Comparison of ENCODE assay signal across 10 cellular contexts in the genomic region with DNA sequence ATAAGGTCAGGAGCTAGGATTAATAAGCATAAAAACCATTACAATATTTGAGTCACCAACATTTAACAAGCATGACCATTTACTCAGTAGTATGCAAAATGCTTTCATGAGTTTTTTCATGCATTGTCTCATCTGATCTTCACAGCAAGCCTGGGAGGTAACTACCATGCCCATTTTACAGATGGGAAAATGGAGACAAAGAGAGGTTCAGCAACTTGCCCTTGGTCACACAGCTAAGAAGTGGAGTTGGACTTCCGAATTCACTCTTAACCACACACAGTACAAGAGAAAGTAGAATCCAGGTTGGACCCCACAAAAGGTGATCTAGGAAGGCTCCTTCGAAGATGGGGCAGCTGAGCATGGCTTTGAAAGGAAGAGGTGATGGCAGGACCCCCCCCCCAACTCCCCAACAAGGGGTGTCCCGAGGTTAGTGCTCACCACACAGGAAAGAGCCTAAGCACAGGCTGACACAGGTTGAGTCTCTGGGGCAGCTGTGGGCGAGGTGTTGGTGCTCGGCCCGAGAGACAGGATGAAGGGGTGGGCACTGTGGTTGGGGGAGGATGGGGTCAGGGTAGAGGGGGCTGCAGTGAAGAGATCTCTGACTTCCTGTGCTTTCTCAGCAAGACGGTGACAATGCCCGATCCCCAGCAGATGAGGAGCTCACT.
DNase-seq lines count a peak whose midpoint lies in the region; ATAC-seq and TF ChIP-seq lines count a peak whose summit lies in the region.
"Had no signal": no experiment of that assay in that cellular context is flagged by ENCODE, and none has a peak within 500 bp of the region (broad histone marks: within the 10 kb centered on the region; RNA-seq: fewer than 3 reads in every experiment).

No MANE protein-coding gene starts in this region.

- H3K36me3 Mint-ChIP-seq in natural killer cell treated with Interleukin-12 subunit alpha and Interleukin-12 subunit beta and Interleukin-15 and Interleukin-18, amount 100 ng/mL, for 72 hours, result peaks cover 5% of the 10 kb centered on the region

- no peaks in the 10 kb centered on the region for H3K9me3 ChIP-seq in BLaER1 treated with 17β-estradiol and CSF1 and Interleukin-3, amounts not matched to agents 10 nM and 100 nM (replicated peaks in 1 of 11)
- H3K9me3 ChIP-seq in A673 (ENCODE audit: low read depth, low read length, poor library complexity, severe bottlenecking) (no peaks in the 10 kb centered on the region), WERI-Rb-1 (ENCODE audit: severe bottlenecking) (no peaks in the 10 kb centered on the region)
- H3K9me3 ChIP-seq: esophagus squamous epithelium had no signal

- peak overlapping the region in 9 of 11 experiments; percentile 27 to 96 (median 90); a peak in 12 of 22 replicates for H3K27ac ChIP-seq in BLaER1 treated with 17β-estradiol and CSF1 and Interleukin-3, amounts not matched to agents 10 nM and 100 nM
- H3K27ac ChIP-seq in A673 (ENCODE audit: low read depth, low read length, poor library complexity, severe bottlenecking) (no peak overlapping the region), WERI-Rb-1 (no peak overlapping the region)

- H3K4me1 Mint-ChIP-seq in natural killer cell treated with Interleukin-12 subunit alpha and Interleukin-12 subunit beta and Interleukin-15 and Interleukin-18, amount 100 ng/mL, for 72 hours (ENCODE audit: low read depth in 2 of 2), result peaks cover 95 to 97% of the 10 kb centered on the region in 2 donors

- peaks cover 0 to 49% (median 0%) of the 10 kb centered on the region in 11 experiments; a peak in 6 of 22 replicates for H3K36me3 ChIP-seq in BLaER1 treated with 17β-estradiol and CSF1 and Interleukin-3, amounts not matched to agents 10 nM and 100 nM
- H3K36me3 ChIP-seq in A673 (ENCODE audit: insufficient read depth, low read length, poor library complexity, severe bottlenecking), result peaks cover 60% of the 10 kb centered on the region
- peaks cover 12% of the 10 kb centered on the region for H3K36me3 ChIP-seq in WERI-Rb-1
- H3K36me3 ChIP-seq: esophagus squamous epithelium had no signal

- H3K9ac ChIP-seq in BLaER1 treated with 17β-estradiol and CSF1 and Interleukin-3, amounts not matched to agents 10 nM and 100 nM, result peak overlapping the region in 3 of 11 experiments; percentile 1 to 81 (median 11); a peak in 6 of 22 replicates

- no peaks in the 10 kb centered on the region for H3K9me3 Mint-ChIP-seq in natural killer cell treated with Interleukin-12 subunit alpha and Interleukin-12 subunit beta and Interleukin-15 and Interleukin-18, amount 100 ng/mL, for 72 hours

- intact Hi-C loops in A673 (cut with micrococcal nuclease; ENCODE audit: unreplicated experiment), result no loop called here

- peak overlapping the region in 3 of 10 experiments; percentile 20 to 23 (median 21); a peak in 3 of 20 replicates for H3K4me3 ChIP-seq in BLaER1 treated with 17β-estradiol and CSF1 and Interleukin-3, amounts not matched to agents 10 nM and 100 nM
- H3K4me3 ChIP-seq in A673 (ENCODE audit: low read depth, low read length, poor library complexity, severe bottlenecking) (no peak overlapping the region), WERI-Rb-1 (ENCODE audit: low read depth, low read length) (no peak overlapping the region)
- H3K4me3 ChIP-seq: esophagus squamous epithelium had no signal

- DNase-seq in KG1 (lab: John Stamatoyannopoulos, UW), result peak; percentile 79
- DNase-seq in activated effector memory CD4-positive, alpha-beta T cell treated with Interleukin-2 at 50 U/mL for 16 hours, result peak; percentile 40
- peak; percentile 90 for DNase-seq in natural killer cell treated with Interleukin-12 subunit alpha and Interleukin-12 subunit beta and Interleukin-15 and Interleukin-18, amount 100 ng/mL, for 72 hours (ENCODE audit: low spot score)
- no peak for DNase-seq in NCI-H128 (lab: John Stamatoyannopoulos, UW; ENCODE audit: unreplicated experiment)
- DNase-seq in A673 (ENCODE audit: low spot score), result no peak
- no peak for DNase-seq in WERI-Rb-1
- DNase-seq: esophagus squamous epithelium, NCI-H69 had no signal

- H3K27me3 Mint-ChIP-seq in natural killer cell treated with Interleukin-12 subunit alpha and Interleukin-12 subunit beta and Interleukin-15 and Interleukin-18, amount 100 ng/mL, for 72 hours, result no peaks in the 10 kb centered on the region

- peaks cover 0 to 100% (median 0%) of the 10 kb centered on the region in 11 experiments; a peak in 6 of 22 replicates for H4K20me1 ChIP-seq in BLaER1 treated with 17β-estradiol and CSF1 and Interleukin-3, amounts not matched to agents 10 nM and 100 nM

- POLR2A ChIA-PET in A673 (lab: Charles Lee; ENCODE audit: low non-redundant PET), result no interaction called here

- CTCF ChIA-PET in A673 (lab: Charles Lee), result no interaction called here

- ATAC-seq in natural killer cell treated with Interleukin-12 subunit alpha and Interleukin-12 subunit beta and Interleukin-15 and Interleukin-18, amount 100 ng/mL, for 72 hours, result peak; percentile 67 to 76
- no peak for ATAC-seq in HG03432 (IDR thresholded peaks at IDR 0.05; ENCODE audit: unreplicated experiment)

- peak overlapping the region; percentile 89 for H3K4me3 Mint-ChIP-seq in natural killer cell treated with Interleukin-12 subunit alpha and Interleukin-12 subunit beta and Interleukin-15 and Interleukin-18, amount 100 ng/mL, for 72 hours

- no peaks in the 10 kb centered on the region for H3K27me3 ChIP-seq in BLaER1 treated with 17β-estradiol and CSF1 and Interleukin-3, amounts not matched to agents 10 nM and 100 nM
- H3K27me3 ChIP-seq in A673 (replicated peaks; ENCODE audit: insufficient read depth, low read depth, low read length, poor library complexity), result no peaks in the 10 kb centered on the region
- H3K27me3 ChIP-seq in WERI-Rb-1 (ENCODE audit: insufficient read depth, low read depth, severe bottlenecking), result no peaks in the 10 kb centered on the region
- H3K27me3 ChIP-seq: esophagus squamous epithelium had no signal

- peak overlapping the region; percentile 100 for H3K27ac Mint-ChIP-seq in natural killer cell treated with Interleukin-12 subunit alpha and Interleukin-12 subunit beta and Interleukin-15 and Interleukin-18, amount 100 ng/mL, for 72 hours

- no TSS peak for BruUV-seq in A673 (replicated peaks; lab: Mats Ljungman, UMichigan)

- TF ChIP-seq CTCF in A673 (conservative IDR thresholded peaks at IDR 0.05; ENCODE audit: low read depth, low read length) (no peak), WERI-Rb-1 (IDR thresholded peaks at IDR 0.05; ENCODE audit: low read depth, low read length) (no peak)

- peak overlapping the region; percentile 79 to 98 (median 92) for H3K4me2 ChIP-seq in BLaER1 treated with 17β-estradiol and CSF1 and Interleukin-3, amounts not matched to agents 10 nM and 100 nM

- peaks cover 92 to 100% (median 100%) of the 10 kb centered on the region in 10 experiments for H3K4me1 ChIP-seq in BLaER1 treated with 17β-estradiol and CSF1 and Interleukin-3, amounts not matched to agents 10 nM and 100 nM
- H3K4me1 ChIP-seq in A673 (ENCODE audit: insufficient read depth, low read length, poor library complexity, severe bottlenecking), result peaks cover 18% of the 10 kb centered on the region

Comparison
In these comparisons a context has a peak if more than half of its experiments do, and no peak if none do; other contexts are left out.
1. H3K27ac ChIP-seq: peak in BLaER1 treated with 17β-estradiol and CSF1 and Interleukin-3, amounts not matched to agents 10 nM and 100 nM (9 of 11); none in A673 (single experiment) and WERI-Rb-1 (single experiment).
2. DNase-seq: peak in KG1 (single experiment), activated effector memory CD4-positive, alpha-beta T cell treated with Interleukin-2 at 50 U/mL for 16 hours (single experiment) and natural killer cell treated with Interleukin-12 subunit alpha and Interleukin-12 subunit beta and Interleukin-15 and Interleukin-18, amount 100 ng/mL, for 72 hours (single experiment); none in NCI-H128 (single experiment), A673 (single experiment) and WERI-Rb-1 (single experiment).